In the genomic region with DNA sequence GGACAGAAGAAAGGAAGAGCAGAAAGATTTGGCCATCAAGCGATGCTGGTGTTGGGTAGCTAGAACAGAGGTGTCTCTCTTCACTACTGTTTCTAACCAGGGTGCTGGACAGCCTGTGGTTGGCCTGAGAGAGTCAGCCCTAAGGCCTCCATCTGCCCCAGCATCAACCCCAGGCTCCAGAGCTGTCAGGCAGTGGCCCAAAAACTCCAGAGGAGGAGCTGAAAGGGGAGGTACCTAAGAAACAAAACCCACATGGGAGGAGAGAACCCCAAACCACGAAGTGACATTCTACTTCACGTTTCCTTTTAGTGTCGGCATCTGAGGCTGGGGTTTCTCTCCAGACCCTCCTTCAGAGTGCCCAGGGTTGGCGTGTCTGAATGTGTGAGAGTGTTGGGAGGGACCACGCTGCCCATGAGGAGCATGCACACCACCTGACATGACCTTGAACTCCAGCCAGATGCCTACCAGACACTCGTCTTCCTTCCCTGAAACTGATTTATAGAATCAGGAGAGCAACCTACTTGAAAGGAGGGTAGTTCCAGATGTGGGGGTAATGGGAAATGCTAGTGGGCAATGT, we compare ENCODE assay signal across 1 cellular context.
TF ChIP-seq lines count a peak whose summit lies in the region.

No MANE protein-coding gene starts in this region.

TF ChIP-seq in K562, 482 proteins besides CTCF, POLR2A, EP300 and RAD21 (continued from another document):
- TF ChIP-seq, protein P1, sequence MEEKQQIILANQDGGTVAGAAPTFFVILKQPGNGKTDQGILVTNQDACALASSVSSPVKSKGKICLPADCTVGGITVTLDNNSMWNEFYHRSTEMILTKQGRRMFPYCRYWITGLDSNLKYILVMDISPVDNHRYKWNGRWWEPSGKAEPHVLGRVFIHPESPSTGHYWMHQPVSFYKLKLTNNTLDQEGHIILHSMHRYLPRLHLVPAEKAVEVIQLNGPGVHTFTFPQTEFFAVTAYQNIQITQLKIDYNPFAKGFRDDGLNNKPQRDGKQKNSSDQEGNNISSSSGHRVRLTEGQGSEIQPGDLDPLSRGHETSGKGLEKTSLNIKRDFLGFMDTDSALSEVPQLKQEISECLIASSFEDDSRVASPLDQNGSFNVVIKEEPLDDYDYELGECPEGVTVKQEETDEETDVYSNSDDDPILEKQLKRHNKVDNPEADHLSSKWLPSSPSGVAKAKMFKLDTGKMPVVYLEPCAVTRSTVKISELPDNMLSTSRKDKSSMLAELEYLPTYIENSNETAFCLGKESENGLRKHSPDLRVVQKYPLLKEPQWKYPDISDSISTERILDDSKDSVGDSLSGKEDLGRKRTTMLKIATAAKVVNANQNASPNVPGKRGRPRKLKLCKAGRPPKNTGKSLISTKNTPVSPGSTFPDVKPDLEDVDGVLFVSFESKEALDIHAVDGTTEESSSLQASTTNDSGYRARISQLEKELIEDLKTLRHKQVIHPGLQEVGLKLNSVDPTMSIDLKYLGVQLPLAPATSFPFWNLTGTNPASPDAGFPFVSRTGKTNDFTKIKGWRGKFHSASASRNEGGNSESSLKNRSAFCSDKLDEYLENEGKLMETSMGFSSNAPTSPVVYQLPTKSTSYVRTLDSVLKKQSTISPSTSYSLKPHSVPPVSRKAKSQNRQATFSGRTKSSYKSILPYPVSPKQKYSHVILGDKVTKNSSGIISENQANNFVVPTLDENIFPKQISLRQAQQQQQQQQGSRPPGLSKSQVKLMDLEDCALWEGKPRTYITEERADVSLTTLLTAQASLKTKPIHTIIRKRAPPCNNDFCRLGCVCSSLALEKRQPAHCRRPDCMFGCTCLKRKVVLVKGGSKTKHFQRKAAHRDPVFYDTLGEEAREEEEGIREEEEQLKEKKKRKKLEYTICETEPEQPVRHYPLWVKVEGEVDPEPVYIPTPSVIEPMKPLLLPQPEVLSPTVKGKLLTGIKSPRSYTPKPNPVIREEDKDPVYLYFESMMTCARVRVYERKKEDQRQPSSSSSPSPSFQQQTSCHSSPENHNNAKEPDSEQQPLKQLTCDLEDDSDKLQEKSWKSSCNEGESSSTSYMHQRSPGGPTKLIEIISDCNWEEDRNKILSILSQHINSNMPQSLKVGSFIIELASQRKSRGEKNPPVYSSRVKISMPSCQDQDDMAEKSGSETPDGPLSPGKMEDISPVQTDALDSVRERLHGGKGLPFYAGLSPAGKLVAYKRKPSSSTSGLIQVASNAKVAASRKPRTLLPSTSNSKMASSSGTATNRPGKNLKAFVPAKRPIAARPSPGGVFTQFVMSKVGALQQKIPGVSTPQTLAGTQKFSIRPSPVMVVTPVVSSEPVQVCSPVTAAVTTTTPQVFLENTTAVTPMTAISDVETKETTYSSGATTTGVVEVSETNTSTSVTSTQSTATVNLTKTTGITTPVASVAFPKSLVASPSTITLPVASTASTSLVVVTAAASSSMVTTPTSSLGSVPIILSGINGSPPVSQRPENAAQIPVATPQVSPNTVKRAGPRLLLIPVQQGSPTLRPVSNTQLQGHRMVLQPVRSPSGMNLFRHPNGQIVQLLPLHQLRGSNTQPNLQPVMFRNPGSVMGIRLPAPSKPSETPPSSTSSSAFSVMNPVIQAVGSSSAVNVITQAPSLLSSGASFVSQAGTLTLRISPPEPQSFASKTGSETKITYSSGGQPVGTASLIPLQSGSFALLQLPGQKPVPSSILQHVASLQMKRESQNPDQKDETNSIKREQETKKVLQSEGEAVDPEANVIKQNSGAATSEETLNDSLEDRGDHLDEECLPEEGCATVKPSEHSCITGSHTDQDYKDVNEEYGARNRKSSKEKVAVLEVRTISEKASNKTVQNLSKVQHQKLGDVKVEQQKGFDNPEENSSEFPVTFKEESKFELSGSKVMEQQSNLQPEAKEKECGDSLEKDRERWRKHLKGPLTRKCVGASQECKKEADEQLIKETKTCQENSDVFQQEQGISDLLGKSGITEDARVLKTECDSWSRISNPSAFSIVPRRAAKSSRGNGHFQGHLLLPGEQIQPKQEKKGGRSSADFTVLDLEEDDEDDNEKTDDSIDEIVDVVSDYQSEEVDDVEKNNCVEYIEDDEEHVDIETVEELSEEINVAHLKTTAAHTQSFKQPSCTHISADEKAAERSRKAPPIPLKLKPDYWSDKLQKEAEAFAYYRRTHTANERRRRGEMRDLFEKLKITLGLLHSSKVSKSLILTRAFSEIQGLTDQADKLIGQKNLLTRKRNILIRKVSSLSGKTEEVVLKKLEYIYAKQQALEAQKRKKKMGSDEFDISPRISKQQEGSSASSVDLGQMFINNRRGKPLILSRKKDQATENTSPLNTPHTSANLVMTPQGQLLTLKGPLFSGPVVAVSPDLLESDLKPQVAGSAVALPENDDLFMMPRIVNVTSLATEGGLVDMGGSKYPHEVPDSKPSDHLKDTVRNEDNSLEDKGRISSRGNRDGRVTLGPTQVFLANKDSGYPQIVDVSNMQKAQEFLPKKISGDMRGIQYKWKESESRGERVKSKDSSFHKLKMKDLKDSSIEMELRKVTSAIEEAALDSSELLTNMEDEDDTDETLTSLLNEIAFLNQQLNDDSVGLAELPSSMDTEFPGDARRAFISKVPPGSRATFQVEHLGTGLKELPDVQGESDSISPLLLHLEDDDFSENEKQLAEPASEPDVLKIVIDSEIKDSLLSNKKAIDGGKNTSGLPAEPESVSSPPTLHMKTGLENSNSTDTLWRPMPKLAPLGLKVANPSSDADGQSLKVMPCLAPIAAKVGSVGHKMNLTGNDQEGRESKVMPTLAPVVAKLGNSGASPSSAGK (IDR thresholded peaks at IDR 0.05) = no peak
- TF ChIP-seq HSF4 (CRISPR knock-in tag; IDR thresholded peaks at IDR 0.05; ENCODE audit: borderline replicate concordance) (no peak), PHF20 (IDR thresholded peaks at IDR 0.05; ENCODE audit: partially characterized antibody) (no peak), ILF3 (IDR thresholded peaks at IDR 0.05; ENCODE audit: borderline replicate concordance) (no peak), TAF9B (IDR thresholded peaks at IDR 0.05; ENCODE audit: partially characterized antibody) (no peak)
- TF ChIP-seq, protein P2, sequence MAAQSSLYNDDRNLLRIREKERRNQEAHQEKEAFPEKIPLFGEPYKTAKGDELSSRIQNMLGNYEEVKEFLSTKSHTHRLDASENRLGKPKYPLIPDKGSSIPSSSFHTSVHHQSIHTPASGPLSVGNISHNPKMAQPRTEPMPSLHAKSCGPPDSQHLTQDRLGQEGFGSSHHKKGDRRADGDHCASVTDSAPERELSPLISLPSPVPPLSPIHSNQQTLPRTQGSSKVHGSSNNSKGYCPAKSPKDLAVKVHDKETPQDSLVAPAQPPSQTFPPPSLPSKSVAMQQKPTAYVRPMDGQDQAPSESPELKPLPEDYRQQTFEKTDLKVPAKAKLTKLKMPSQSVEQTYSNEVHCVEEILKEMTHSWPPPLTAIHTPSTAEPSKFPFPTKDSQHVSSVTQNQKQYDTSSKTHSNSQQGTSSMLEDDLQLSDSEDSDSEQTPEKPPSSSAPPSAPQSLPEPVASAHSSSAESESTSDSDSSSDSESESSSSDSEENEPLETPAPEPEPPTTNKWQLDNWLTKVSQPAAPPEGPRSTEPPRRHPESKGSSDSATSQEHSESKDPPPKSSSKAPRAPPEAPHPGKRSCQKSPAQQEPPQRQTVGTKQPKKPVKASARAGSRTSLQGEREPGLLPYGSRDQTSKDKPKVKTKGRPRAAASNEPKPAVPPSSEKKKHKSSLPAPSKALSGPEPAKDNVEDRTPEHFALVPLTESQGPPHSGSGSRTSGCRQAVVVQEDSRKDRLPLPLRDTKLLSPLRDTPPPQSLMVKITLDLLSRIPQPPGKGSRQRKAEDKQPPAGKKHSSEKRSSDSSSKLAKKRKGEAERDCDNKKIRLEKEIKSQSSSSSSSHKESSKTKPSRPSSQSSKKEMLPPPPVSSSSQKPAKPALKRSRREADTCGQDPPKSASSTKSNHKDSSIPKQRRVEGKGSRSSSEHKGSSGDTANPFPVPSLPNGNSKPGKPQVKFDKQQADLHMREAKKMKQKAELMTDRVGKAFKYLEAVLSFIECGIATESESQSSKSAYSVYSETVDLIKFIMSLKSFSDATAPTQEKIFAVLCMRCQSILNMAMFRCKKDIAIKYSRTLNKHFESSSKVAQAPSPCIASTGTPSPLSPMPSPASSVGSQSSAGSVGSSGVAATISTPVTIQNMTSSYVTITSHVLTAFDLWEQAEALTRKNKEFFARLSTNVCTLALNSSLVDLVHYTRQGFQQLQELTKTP (IDR thresholded peaks at IDR 0.05; ENCODE audit: low read depth in 1 of 2, partially characterized antibody in 2 of 2) = no peak
